23 cellular contexts compared by ENCODE assay signal in genomic region chr1:63641615-63642014, GRCh38. TPM values are rescaled to one million over a fixed set of nuclear protein-coding genes. Genes with fewer than 3 reads are reported as not detected.
DNase-seq lines count a peak whose midpoint lies in the region; ATAC-seq, FAIRE-seq and TF ChIP-seq lines count a peak whose summit lies in the region.
"Had no signal": no experiment of that assay in that cellular context is flagged by ENCODE, and none has a peak within 500 bp of the region (broad histone marks: within the 10 kb centered on the region; RNA-seq: fewer than 3 reads in every experiment).

No MANE protein-coding gene starts in this region.

- intact Hi-C loops in psoas muscle (cut with DNase I), result no loop called here

- H2BK12ac ChIP-seq in mesenchymal stem cell (ENCODE audit: low read length in 2 of 2), result no peak overlapping the region
- no peak overlapping the region for H2BK12ac ChIP-seq in trophoblast cell (ENCODE audit: low read length)

- H3K79me1 ChIP-seq in mesenchymal stem cell (replicated peaks; ENCODE audit: low read length, poor library complexity, severe bottlenecking), result peaks cover 4% of the 10 kb centered on the region
- H3K79me1 ChIP-seq in trophoblast cell (ENCODE audit: low read length), result no peaks in the 10 kb centered on the region

- H2BK5ac ChIP-seq in mesenchymal stem cell (ENCODE audit: low read depth, low read length, poor library complexity, severe bottlenecking) (no peak overlapping the region), trophoblast cell (ENCODE audit: low read depth, low read length, poor library complexity) (no peak overlapping the region)

- H3K14ac ChIP-seq in mesenchymal stem cell (ENCODE audit: low read length in 2 of 2) (no peak overlapping the region), trophoblast cell (ENCODE audit: low read length) (no peak overlapping the region)

- H3K4ac ChIP-seq in mesenchymal stem cell (ENCODE audit: low read depth in 1 of 2, low read length in 2 of 2), result no peak overlapping the region
- no peak overlapping the region for H3K4ac ChIP-seq in trophoblast cell (ENCODE audit: low read depth, low read length)

- POLR2A ChIA-PET in A549 (lab: Yijun Ruan, JAX) (no interaction called here), SK-N-SH (lab: Yijun Ruan, JAX) (no interaction called here)

- H4K12ac ChIP-seq in trophoblast cell (ENCODE audit: low read depth, low read length), result no peak overlapping the region

- no peaks in the 10 kb centered on the region for H3F3A ChIP-seq in SK-N-SH (replicated peaks; ENCODE audit: insufficient read depth)

- H3K79me2 ChIP-seq in SK-N-SH (ENCODE audit: insufficient read depth), result no peaks in the 10 kb centered on the region
- H3K79me2 ChIP-seq in trophoblast cell (ENCODE audit: control insufficient read depth, insufficient read depth, low read length, poor library complexity), result no peaks in the 10 kb centered on the region

- TF ChIP-seq EP300 in A549 (IDR thresholded peaks at IDR 0.05) (no peak), SK-N-SH (IDR thresholded peaks at IDR 0.05; ENCODE audit: borderline replicate concordance in 1 of 2, low read depth in 1 of 2, low read length in 1 of 2) (no peak)

- H3K23ac ChIP-seq in mesenchymal stem cell (ENCODE audit: low read length in 2 of 2) (no peak overlapping the region), trophoblast cell (ENCODE audit: low read length) (no peak overlapping the region)

- H2AFZ ChIP-seq in mesenchymal stem cell (ENCODE audit: low read depth, low read length) (no peak overlapping the region), SK-N-SH (ENCODE audit: low read depth) (no peak overlapping the region), trophoblast cell (ENCODE audit: insufficient read depth, low read length, poor library complexity) (no peak overlapping the region)

- no peak for TF ChIP-seq POLR2A in A549 (IDR thresholded peaks at IDR 0.05; ENCODE audit: low read length)

- H3K18ac ChIP-seq in mesenchymal stem cell (ENCODE audit: low read depth in 1 of 2, low read length in 2 of 2), result no peak overlapping the region
- no peak overlapping the region for H3K18ac ChIP-seq in trophoblast cell (ENCODE audit: low read length)

- H2AK5ac ChIP-seq in mesenchymal stem cell (ENCODE audit: low read length, severe bottlenecking) (no peak overlapping the region), trophoblast cell (ENCODE audit: low read length) (no peak overlapping the region)

- no peak for DNase-seq in A549 (ENCODE audit: low read depth in 1 of 2, low spot score in 1 of 2)
- DNase-seq in mesenchymal stem cell, result no peak
- DNase-seq in psoas muscle, result no peak
- DNase-seq in NCI-H82 (lab: John Stamatoyannopoulos, UW), result no peak
- no peak for DNase-seq in SK-N-SH
- DNase-seq in activated naive CD4-positive, alpha-beta T cell (lab: John Stamatoyannopoulos, UW), result no peak
- DNase-seq in trophoblast cell, result no peak
- DNase-seq: CD4-positive, alpha-beta memory T cell; DMS153; GOT3; Kasumi-1; NCI-H1694; NCI-H2081; NCI-H2171; NCI-H345; NCI-H524; OCI-M1 had no signal

- no peak for TF ChIP-seq RAD21 in A549 (conservative IDR thresholded peaks at IDR 0.05 in 1 of 2, IDR thresholded peaks at IDR 0.05 in 1 of 2)
- no peak for TF ChIP-seq RAD21 in SK-N-SH (IDR thresholded peaks at IDR 0.05; ENCODE audit: low read length)

- CTCF ChIA-PET in A549 (lab: Yijun Ruan, JAX), result interaction anchor here (1.1 kb wide), 1 partner anchor 9 kb away, joined by 3 read pairs; no protein-coding TSS in a partner anchor
- CTCF ChIA-PET in SK-N-SH (lab: Yijun Ruan, JAX), result interaction anchor here (0.7 to 0.9 kb wide), 2 partner anchors 50 to 543 kb away, joined by 3 read pairs; no protein-coding TSS in a partner anchor

- WGBS in A549 (ENCODE audit: missing lambda C conversion rate), result 72% methylated on average over 4 of the region's 4 CpGs
- 98% methylated on average over 4 of the region's 4 CpGs for WGBS in mesenchymal stem cell
- 37 to 70% (median 38%) methylated on average over 4 of the region's 4 CpGs for WGBS in psoas muscle, 3 donors
- WGBS in SK-N-SH (ENCODE audit: low lambda C conversion rate), result 90% methylated on average over 4 of the region's 4 CpGs
- WGBS in trophoblast cell (ENCODE audit: extremely low coverage, insufficient coverage, insufficient read length), result no CpG with 5 or more reads among the region's 4 CpGs

- H3K27ac ChIP-seq in A549 (peak overlapping the region; percentile 13 to 61; a peak in 3 of 6 replicates), duodenal mucosa (ENCODE audit: low read depth, low read length) (peak overlapping the region; percentile 54), mesenchymal stem cell (ENCODE audit: low read length, poor library complexity, severe bottlenecking) (peak overlapping the region; percentile 14), psoas muscle (peak overlapping the region; percentile 89), SK-N-SH (ENCODE audit: low read depth in 2 of 2, low read length in 1 of 2) (no peak overlapping the region), trophoblast cell (ENCODE audit: low read depth, low read length) (no peak overlapping the region)
- H3K27ac ChIP-seq: 22Rv1 had no signal

- H2BK15ac ChIP-seq in mesenchymal stem cell (ENCODE audit: low read depth, poor library complexity, severe bottlenecking), result no peak overlapping the region

- H3K27me3 ChIP-seq in duodenal mucosa (ENCODE audit: control insufficient read depth in 1 of 2, insufficient read depth in 2 of 2, low read length in 2 of 2) (no peaks in the 10 kb centered on the region), mesenchymal stem cell (ENCODE audit: control insufficient read depth in 1 of 2, insufficient read depth in 1 of 2, low read length in 2 of 2) (no peaks in the 10 kb centered on the region), psoas muscle (ENCODE audit: insufficient read depth in 3 of 3, low read length in 2 of 3) (no peaks in the 10 kb centered on the region), SK-N-SH (ENCODE audit: insufficient read depth) (no peaks in the 10 kb centered on the region), trophoblast cell (ENCODE audit: insufficient read depth, low read length) (no peaks in the 10 kb centered on the region)
- H3K27me3 ChIP-seq: BLaER1 treated with 17β-estradiol and CSF1 and Interleukin-3, amounts not matched to agents 10 nM and 100 nM had no signal

- no peaks in the 10 kb centered on the region for H3K9me3 ChIP-seq in A549
- H3K9me3 ChIP-seq in duodenal mucosa (ENCODE audit: control insufficient read depth in 1 of 2, low read length in 2 of 2), result no peaks in the 10 kb centered on the region
- H3K9me3 ChIP-seq in mesenchymal stem cell (ENCODE audit: control insufficient read depth, low read length), result no peaks in the 10 kb centered on the region
- no peaks in the 10 kb centered on the region for H3K9me3 ChIP-seq in psoas muscle
- H3K9me3 ChIP-seq in SK-N-SH, result no peaks in the 10 kb centered on the region
- H3K9me3 ChIP-seq in trophoblast cell (ENCODE audit: insufficient read depth, low read depth, low read length), result no peaks in the 10 kb centered on the region

- H4K20me1 ChIP-seq in SK-N-SH (ENCODE audit: insufficient read depth), result no peaks in the 10 kb centered on the region
- H4K20me1 ChIP-seq: BLaER1 treated with 17β-estradiol and CSF1 and Interleukin-3, amounts not matched to agents 10 nM and 100 nM had no signal

- H4K8ac ChIP-seq in mesenchymal stem cell (ENCODE audit: low read length) (no peak overlapping the region), trophoblast cell (ENCODE audit: low read depth, low read length) (no peak overlapping the region)

- peak overlapping the region; percentile 63 for H3K4me2 ChIP-seq in A549
- peak overlapping the region; percentile 24 for H3K4me2 ChIP-seq in mesenchymal stem cell (ENCODE audit: low read length, poor library complexity, severe bottlenecking)
- H3K4me2 ChIP-seq in SK-N-SH, result no peak overlapping the region
- no peak overlapping the region for H3K4me2 ChIP-seq in trophoblast cell (ENCODE audit: low read length)

- no peak for TF ChIP-seq CTCF in A549 (IDR thresholded peaks at IDR 0.05)
- TF ChIP-seq CTCF in psoas muscle (IDR thresholded peaks at IDR 0.05), result no peak
- no peak for TF ChIP-seq CTCF in SK-N-SH (IDR thresholded peaks at IDR 0.05)

- ATAC-seq in A549, result no peak
- no peak for ATAC-seq in psoas muscle
- ATAC-seq: HCT116 had no signal

- no peak overlapping the region for H4K91ac ChIP-seq in mesenchymal stem cell (ENCODE audit: low read length)
- no peak overlapping the region for H4K91ac ChIP-seq in trophoblast cell (ENCODE audit: low read depth, low read length)

- no peak overlapping the region for H2BK120ac ChIP-seq in mesenchymal stem cell (ENCODE audit: low read depth, low read length)
- H2BK120ac ChIP-seq in trophoblast cell (ENCODE audit: insufficient read depth, low read length, poor library complexity), result no peak overlapping the region

- peaks cover 18 to 38% of the 10 kb centered on the region in 2 donors for H3K36me3 ChIP-seq in duodenal mucosa (ENCODE audit: control insufficient read depth in 1 of 2, insufficient read depth in 2 of 2, low read length in 2 of 2)
- peaks cover 2 to 72% of the 10 kb centered on the region in 2 experiments for H3K36me3 ChIP-seq in mesenchymal stem cell (ENCODE audit: control insufficient read depth in 1 of 2, insufficient read depth in 2 of 2, low read depth in 1 of 2, low read length in 2 of 2)
- H3K36me3 ChIP-seq in psoas muscle (ENCODE audit: insufficient read depth in 1 of 2, low read depth in 1 of 2), result peaks cover 0 to 59% of the 10 kb centered on the region in 2 donors
- H3K36me3 ChIP-seq in SK-N-SH (replicated peaks in 1 of 2; ENCODE audit: control insufficient read depth in 1 of 2, insufficient read depth in 2 of 2, low read length in 1 of 2), result peaks cover 0 to 53% of the 10 kb centered on the region in 2 experiments
- H3K36me3 ChIP-seq in trophoblast cell (ENCODE audit: control insufficient read depth in 1 of 2, insufficient read depth in 2 of 2, low read length in 2 of 2), result no peaks in the 10 kb centered on the region

- no peaks in the 10 kb centered on the region for H3K9me2 ChIP-seq in SK-N-SH

- no peak for FAIRE-seq in A549 (lab: Jason Lieb, UNC)
- FAIRE-seq: GM18507, RCC 7860 had no signal

- H3K4me1 ChIP-seq in A549 (peaks cover 17% of the 10 kb centered on the region), duodenal mucosa (ENCODE audit: control insufficient read depth in 1 of 2, insufficient read depth in 2 of 2, low read length in 2 of 2) (peaks cover 46 to 59% of the 10 kb centered on the region in 2 donors), mesenchymal stem cell (ENCODE audit: control insufficient read depth, insufficient read depth, low read depth, low read length) (peaks cover 8% of the 10 kb centered on the region), psoas muscle (peaks cover 57% of the 10 kb centered on the region), SK-N-SH (ENCODE audit: control insufficient read depth in 1 of 2, insufficient read depth in 2 of 2, low read depth in 1 of 2, low read length in 1 of 2) (peaks cover 0 to 10% of the 10 kb centered on the region in 2 experiments; a peak in 1 of 4 replicates), trophoblast cell (ENCODE audit: control insufficient read depth in 1 of 2, insufficient read depth in 2 of 2, low read length in 2 of 2) (no peaks in the 10 kb centered on the region)

- H3K9ac ChIP-seq in duodenal mucosa (ENCODE audit: low read depth in 1 of 2, low read length in 2 of 2) (peak overlapping the region in 1 of 2 donors; percentile 4), mesenchymal stem cell (ENCODE audit: low read length) (no peak overlapping the region), SK-N-SH (no peak overlapping the region), trophoblast cell (ENCODE audit: low read length) (no peak overlapping the region)
- H3K9ac ChIP-seq: BLaER1 treated with 17β-estradiol and CSF1 and Interleukin-3, amounts not matched to agents 10 nM and 100 nM had no signal

- H3K4me3 ChIP-seq in A549 (no peak overlapping the region), duodenal mucosa (ENCODE audit: low read depth in 1 of 2, low read length in 2 of 2) (no peak overlapping the region), mesenchymal stem cell (ENCODE audit: insufficient read depth in 1 of 2, low read depth in 1 of 2, low read length in 2 of 2) (no peak overlapping the region), psoas muscle (no peak overlapping the region), SK-N-SH (ENCODE audit: low read depth in 2 of 2, low read length in 1 of 2) (no peak overlapping the region), trophoblast cell (ENCODE audit: low read depth, low read length) (no peak overlapping the region)
- H3K4me3 ChIP-seq: BLaER1 treated with 17β-estradiol and CSF1 and Interleukin-3, amounts not matched to agents 10 nM and 100 nM had no signal

RNA-seq across cellular contexts. Expression of gene PGM1, which starts 48.4 kb away (rescaled TPM):
- polyA plus RNA-seq in A549 (2011; rRNA removed) (25.5 and 39.9 TPM in 2 replicates), A549 (2017; fragmentation: RNase III; extraction: RNeasy Plus Mini Kit Qiagen cat#74134 plus additional on column Dnase treatment) (44.8 to 51.4 TPM (median 50.2 TPM) in 3 replicates), psoas muscle (100 to 1,000 TPM in 2 of 3 donors, 10 to 100 TPM in 1; 59.6 to 364 (median 305) TPM), SK-N-SH (2012; rRNA removed) (19.3 and 20.7 TPM in 2 replicates)
- polyA plus RNA-seq in A549 (2012; cell fraction: cytosol; rRNA removed), result 15.8 and 18.6 TPM in 2 replicates
- 15.3 and 21.8 TPM in 2 replicates for polyA plus RNA-seq in A549 (2012; cell fraction: nucleus; rRNA removed)
- 30.5 and 30.9 TPM in 2 replicates for polyA minus RNA-seq in A549 (2011; rRNA and poly(A)+ RNA removed)
- polyA plus RNA-seq in mesenchymal stem cell (2013, experiment 1 of 2), result 22.1 TPM
- polyA plus RNA-seq in mesenchymal stem cell (2013, experiment 2 of 2), result 21.4 TPM
- 100 to 1,000 TPM; 327 to 543 (median 456) TPM for total RNA-seq in psoas muscle
- polyA plus RNA-seq in SK-N-SH (2012; cell fraction: cytosol; rRNA removed), result 23.2 and 25.0 TPM in 2 replicates
- polyA plus RNA-seq in SK-N-SH (2012; cell fraction: nucleus; rRNA removed), result 18.1 and 19.6 TPM in 2 replicates
- polyA plus RNA-seq in trophoblast cell (2013), result 48.2 and 49.2 TPM in 2 replicates

Comparison
In these comparisons a context has a peak if more than half of its experiments do, and no peak if none do; other contexts are left out.
1. H3K27ac ChIP-seq: peak in A549 (2 of 2), duodenal mucosa (single experiment), mesenchymal stem cell (single experiment) and psoas muscle (single experiment); none in SK-N-SH (0 of 2) and trophoblast cell (single experiment).
2. H3K4me2 ChIP-seq: peak in A549 (single experiment) and mesenchymal stem cell (single experiment); none in SK-N-SH (single experiment) and trophoblast cell (single experiment).